In the genomic region with DNA sequence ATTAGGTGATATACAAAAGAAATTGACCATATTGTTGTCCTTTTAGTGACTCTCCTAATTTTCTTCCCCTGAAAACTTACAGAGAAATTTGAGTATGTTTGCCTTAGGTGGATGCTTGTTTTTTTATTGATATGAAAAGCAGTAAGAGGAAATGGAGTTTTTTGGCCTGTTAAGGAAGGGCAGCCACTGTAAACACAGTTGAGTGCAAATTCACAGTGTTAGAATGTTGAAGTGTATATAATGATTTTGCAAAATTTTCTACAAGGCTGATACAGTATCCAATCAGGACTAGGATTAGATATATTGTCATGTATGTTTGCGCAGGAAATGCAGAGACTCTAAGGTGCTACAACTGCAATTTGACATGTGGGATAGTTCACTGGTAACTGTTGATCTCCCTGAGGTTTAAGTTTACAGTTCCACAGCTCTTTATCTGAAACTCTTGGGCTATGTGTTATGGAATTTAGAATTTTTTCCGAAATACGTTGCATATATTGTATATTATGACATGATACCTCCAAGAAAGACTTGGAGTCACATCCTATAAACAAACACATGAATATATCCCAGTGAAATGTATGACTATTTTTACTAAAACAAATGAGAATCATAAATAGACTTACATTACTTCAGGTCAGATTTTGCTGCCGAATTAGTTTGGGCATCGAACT, we compare ENCODE assay signal across 1 cellular context.
TF ChIP-seq lines count a peak whose summit lies in the region.

No MANE protein-coding gene starts in this region.

TF ChIP-seq in IMR-90, 13 proteins besides CTCF, POLR2A, EP300 and RAD21:
- no peak for TF ChIP-seq RCOR1 (IDR thresholded peaks at IDR 0.05; ENCODE audit: insufficient replicate concordance, low read length)
- TF ChIP-seq MAZ (IDR thresholded peaks at IDR 0.05; ENCODE audit: borderline replicate concordance, low read depth, low read length): no peak
- 0 out of 2 replicates have a peak, but pooled peaks have one; percentile 3 for TF ChIP-seq BHLHE40 (IDR thresholded peaks at IDR 0.05; ENCODE audit: low read depth, low read length)
- TF ChIP-seq, protein P1, sequence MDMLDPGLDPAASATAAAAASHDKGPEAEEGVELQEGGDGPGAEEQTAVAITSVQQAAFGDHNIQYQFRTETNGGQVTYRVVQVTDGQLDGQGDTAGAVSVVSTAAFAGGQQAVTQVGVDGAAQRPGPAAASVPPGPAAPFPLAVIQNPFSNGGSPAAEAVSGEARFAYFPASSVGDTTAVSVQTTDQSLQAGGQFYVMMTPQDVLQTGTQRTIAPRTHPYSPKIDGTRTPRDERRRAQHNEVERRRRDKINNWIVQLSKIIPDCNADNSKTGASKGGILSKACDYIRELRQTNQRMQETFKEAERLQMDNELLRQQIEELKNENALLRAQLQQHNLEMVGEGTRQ (IDR thresholded peaks at IDR 0.05; ENCODE audit: low read depth, low read length): no peak
- TF ChIP-seq CHD1 (IDR thresholded peaks at IDR 0.05; ENCODE audit: low read depth, low read length): no peak
